In the genomic region with DNA sequence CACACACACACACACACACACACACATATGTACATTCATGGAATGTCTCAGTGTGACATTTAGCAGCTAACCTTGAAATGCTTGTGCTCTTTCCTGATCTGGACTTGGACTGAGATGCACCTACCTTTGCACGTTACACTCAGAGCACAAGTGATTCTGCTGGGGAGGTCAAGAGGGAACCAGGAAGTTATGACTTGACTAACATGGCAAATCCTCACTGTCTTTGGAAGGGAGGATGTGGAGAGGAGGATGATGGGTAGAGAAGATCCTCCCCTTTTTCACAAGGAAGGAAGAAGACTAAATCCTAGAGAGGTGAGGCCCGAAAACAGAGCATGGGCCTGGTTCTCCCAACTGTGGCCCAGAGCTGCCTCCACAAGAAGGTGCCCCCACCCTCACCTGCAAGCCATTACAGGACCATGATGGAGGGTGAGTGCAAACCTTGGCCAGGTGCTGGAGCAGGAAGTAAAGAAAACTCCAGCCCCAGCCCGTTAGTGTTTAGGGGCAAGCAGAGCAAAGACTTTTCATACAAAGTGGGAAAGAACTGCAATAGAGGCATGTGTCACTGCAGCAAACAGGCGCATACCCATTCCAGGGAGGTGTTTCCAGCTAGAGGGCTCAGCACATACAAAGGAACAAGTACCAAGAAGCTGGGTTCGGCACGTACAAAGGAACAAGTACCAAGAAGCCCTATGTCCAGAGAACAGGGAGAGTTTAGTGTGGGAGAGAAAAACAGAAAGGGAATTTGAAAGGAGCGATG, we compare ENCODE assay signal across 15 cellular contexts. TPM values are rescaled to one million over a fixed set of nuclear protein-coding genes. Genes with fewer than 3 reads are reported as not detected.
DNase-seq lines count a peak whose midpoint lies in the region; ATAC-seq and TF ChIP-seq lines count a peak whose summit lies in the region.
"Had no signal": no experiment of that assay in that cellular context is flagged by ENCODE, and none has a peak within 500 bp of the region (broad histone marks: within the 10 kb centered on the region; RNA-seq: fewer than 3 reads in every experiment).

No MANE protein-coding gene starts in this region.

- BruUV-seq in Panc1 (replicated peaks; lab: Mats Ljungman, UMichigan): no TSS peak

- no peaks in the 10 kb centered on the region for H3K36me3 ChIP-seq in GM23338 (ENCODE audit: insufficient read depth)
- no peaks in the 10 kb centered on the region for H3K36me3 ChIP-seq in Panc1 (ENCODE audit: control insufficient read depth, insufficient read depth, low read length)
- H3K36me3 ChIP-seq: ascending aorta, neutrophil had no signal

- CTCF ChIA-PET in Panc1 (lab: Charles Lee): no interaction called here

- H3F3A ChIP-seq in GM23338 (replicated peaks; ENCODE audit: low read depth): no peaks in the 10 kb centered on the region

- no peaks in the 10 kb centered on the region for H3K79me2 ChIP-seq in GM23338 (replicated peaks; ENCODE audit: insufficient read depth)

- H3K27me3 ChIP-seq in GM23338 (ENCODE audit: insufficient read depth) (no peaks in the 10 kb centered on the region), Panc1 (ENCODE audit: control insufficient read depth, insufficient read depth, low read length) (peaks cover 12% of the 10 kb centered on the region)
- H3K27me3 ChIP-seq: ascending aorta, neutrophil had no signal

- no peaks in the 10 kb centered on the region for H3K9me3 Mint-ChIP-seq in GM23338
- H3K9me3 Mint-ChIP-seq: CD8-positive, alpha-beta T cell had no signal

- peak; percentile 79 for DNase-seq in DMS153 (lab: John Stamatoyannopoulos, UW)
- no peak for DNase-seq in DMS153 treated with DMSO at 0.1 percent for 48 hours (lab: John Stamatoyannopoulos, UW; ENCODE audit: unreplicated experiment)
- DNase-seq in GM23338 (ENCODE audit: low spot score): no peak
- no peak for DNase-seq in Panc1 (ENCODE audit: low read depth, low spot score)
- no peak for DNase-seq in left colon
- DNase-seq in pons (ENCODE audit: low spot score): no peak
- no peak for DNase-seq in NCI-H1092 (lab: John Stamatoyannopoulos, UW)
- DNase-seq: 8988T; CD8-positive, alpha-beta T cell; dermis blood vessel endothelial cell; mesenchymal stem cell had no signal

- H3K9me2 ChIP-seq in GM23338 (ENCODE audit: insufficient read depth): no peaks in the 10 kb centered on the region

- no peaks in the 10 kb centered on the region for H3K36me3 Mint-ChIP-seq in GM23338 (ENCODE audit: low read depth)
- H3K36me3 Mint-ChIP-seq: CD8-positive, alpha-beta T cell had no signal

- no peaks in the 10 kb centered on the region for H3K4me1 ChIP-seq in GM23338 (ENCODE audit: insufficient read depth)
- H3K4me1 ChIP-seq in Panc1 (ENCODE audit: control insufficient read depth, insufficient read depth, low read length): no peaks in the 10 kb centered on the region
- H3K4me1 ChIP-seq: ascending aorta had no signal

- peaks cover 5% of the 10 kb centered on the region for H3K27me3 Mint-ChIP-seq in GM23338 (ENCODE audit: insufficient read depth, low read depth, poor library complexity)

- H3K27ac Mint-ChIP-seq in GM23338: peak overlapping the region; percentile 63
- H3K27ac Mint-ChIP-seq: CD8-positive, alpha-beta T cell had no signal

- no peak overlapping the region for H3K4me3 ChIP-seq in GM23338
- no peak overlapping the region for H3K4me3 ChIP-seq in Panc1 (ENCODE audit: low read depth in 2 of 2, low read length in 2 of 2)
- H3K4me3 ChIP-seq: ascending aorta had no signal

- no peak overlapping the region for H3K4me3 Mint-ChIP-seq in GM23338
- H3K4me3 Mint-ChIP-seq: CD8-positive, alpha-beta T cell had no signal

- intact Hi-C loops in Panc1 (cut with micrococcal nuclease; ENCODE audit: unreplicated experiment): no loop called here
- intact Hi-C loops in left colon (cut with DNase I, micrococcal nuclease): no loop called here

- H4K20me1 ChIP-seq in GM23338 (replicated peaks; ENCODE audit: insufficient read depth): no peaks in the 10 kb centered on the region

- peak overlapping the region; percentile 76 for H2AFZ ChIP-seq in GM23338

- H3K27ac ChIP-seq in GM23338 (ENCODE audit: low read depth) (no peak overlapping the region), Panc1 (ENCODE audit: low read length) (no peak overlapping the region)
- H3K27ac ChIP-seq: ascending aorta, neutrophil had no signal

- POLR2A ChIA-PET in Panc1 (lab: Charles Lee): interaction anchor here (0.6 to 1.0 kb wide), 2 partner anchors 8 to 806 kb away, joined by 3 read pairs; no protein-coding TSS in a partner anchor

- TF ChIP-seq CTCF in GM23338 (conservative IDR thresholded peaks at IDR 0.05; ENCODE audit: low read depth in 2 of 2) (no peak), Panc1 (IDR thresholded peaks at IDR 0.05) (no peak)

- no peak; the same call in 2 of the 3 replicates for ATAC-seq in GM23338
- peak; percentile 80 for ATAC-seq in Panc1
- peak; percentile 13 for ATAC-seq in left colon
- no peak for ATAC-seq in HG03039 (IDR thresholded peaks at IDR 0.05; ENCODE audit: unreplicated experiment)
- ATAC-seq: activated CD4-positive, CD25-positive, alpha-beta regulatory T cell treated with anti-CD3 and anti-CD28 coated beads, Interleukin-2, amount 50 U/mL, for 24 hours; CD8-positive, alpha-beta T cell had no signal

- no peak overlapping the region for H3K4me2 ChIP-seq in GM23338

- H3K9me3 ChIP-seq in Panc1 (ENCODE audit: control insufficient read depth, insufficient read depth, low read depth, low read length): no peaks in the 10 kb centered on the region
- H3K9me3 ChIP-seq: ascending aorta, neutrophil had no signal

- in situ Hi-C loops in Panc1 (cut with HindIII; ENCODE audit: low pct_unique_long_range_greater_than_20kb, low sequenced_read_pairs): no loop called here

- H3K4me1 Mint-ChIP-seq in GM23338: peaks cover 4% of the 10 kb centered on the region; the same call in 2 of the 3 replicates

TF ChIP-seq in GM23338, 12 proteins besides CTCF, POLR2A, EP300 and RAD21:
- peak; percentile 62 for TF ChIP-seq POLR2AphosphoS5 (IDR thresholded peaks at IDR 0.05; ENCODE audit: low read depth)
- TF ChIP-seq, protein P1, sequence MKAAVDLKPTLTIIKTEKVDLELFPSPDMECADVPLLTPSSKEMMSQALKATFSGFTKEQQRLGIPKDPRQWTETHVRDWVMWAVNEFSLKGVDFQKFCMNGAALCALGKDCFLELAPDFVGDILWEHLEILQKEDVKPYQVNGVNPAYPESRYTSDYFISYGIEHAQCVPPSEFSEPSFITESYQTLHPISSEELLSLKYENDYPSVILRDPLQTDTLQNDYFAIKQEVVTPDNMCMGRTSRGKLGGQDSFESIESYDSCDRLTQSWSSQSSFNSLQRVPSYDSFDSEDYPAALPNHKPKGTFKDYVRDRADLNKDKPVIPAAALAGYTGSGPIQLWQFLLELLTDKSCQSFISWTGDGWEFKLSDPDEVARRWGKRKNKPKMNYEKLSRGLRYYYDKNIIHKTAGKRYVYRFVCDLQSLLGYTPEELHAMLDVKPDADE (IDR thresholded peaks at IDR 0.05): no peak

RNA-seq across cellular contexts. Expression of gene SCN4B, which starts 26.4 kb away (rescaled TPM):
- total RNA-seq in GM23338 (2014; rRNA removed; shearing (Covaris generic)): 1.7 and 3.0 TPM in 2 replicates
- polyA plus RNA-seq in GM23338 (2016; fragmentation: Nextera tagmentation; extraction: Ambion mirVana): 0.16 and 0.45 TPM in 2 replicates
- total RNA-seq in Panc1 (2021; ENCODE audit: unreplicated experiment) (0.33 TPM), left colon (1 to 10 TPM in 1 of 2 donors, under 1 TPM in 1; 0.67 to 1.6 TPM)
- polyA plus RNA-seq in Panc1 (2012; ENCODE audit: insufficient read length): not detected
- total RNA-seq: CD8-positive, alpha-beta T cell; dermis blood vessel endothelial cell had no signal

RNA-seq across cellular contexts. Expression of gene SMIM35, which starts 39.5 kb away (rescaled TPM):
- total RNA-seq in GM23338 (2014; rRNA removed; shearing (Covaris generic)): not detected in 2 replicates
- polyA plus RNA-seq in GM23338 (2016; fragmentation: Nextera tagmentation; extraction: Ambion mirVana): not detected in 2 replicates
- total RNA-seq in Panc1 (2021; ENCODE audit: unreplicated experiment): not detected
- not detected for polyA plus RNA-seq in Panc1 (2012; ENCODE audit: insufficient read length)
- total RNA-seq in left colon: under 1 TPM in 1 of 2 donors, not detected in 1; 0.08 TPM
- total RNA-seq: ascending aorta, dermis blood vessel endothelial cell had no signal

RNA-seq across cellular contexts. Expression of gene TMPRSS4, which starts 49.4 kb away (rescaled TPM):
- total RNA-seq in GM23338 (2014; rRNA removed; shearing (Covaris generic)): 0.04 and 0.10 TPM in 2 replicates
- 0.35 and 0.58 TPM in 2 replicates for polyA plus RNA-seq in GM23338 (2016; fragmentation: Nextera tagmentation; extraction: Ambion mirVana)
- not detected for total RNA-seq in Panc1 (2021; ENCODE audit: unreplicated experiment)
- not detected for polyA plus RNA-seq in Panc1 (2012; ENCODE audit: insufficient read length)
- total RNA-seq in left colon: 100 to 1,000 TPM; 255 to 318 TPM
- total RNA-seq: ascending aorta; CD8-positive, alpha-beta T cell; dermis blood vessel endothelial cell had no signal

RNA-seq across cellular contexts. Expression of gene SCN2B, which starts 50.2 kb away (rescaled TPM):
- 0.03 and 0.04 TPM in 2 replicates for total RNA-seq in GM23338 (2014; rRNA removed; shearing (Covaris generic))
- polyA plus RNA-seq in GM23338 (2016; fragmentation: Nextera tagmentation; extraction: Ambion mirVana): 0.09 TPM in 1 of 2 replicates, not detected in the other
- total RNA-seq in Panc1 (2021; ENCODE audit: unreplicated experiment) (not detected), left colon (under 1 TPM; 0.06 to 0.47 TPM)
- polyA plus RNA-seq in Panc1 (2012; ENCODE audit: insufficient read length): not detected
- total RNA-seq: CD8-positive, alpha-beta T cell had no signal

Comparison
In these comparisons a context has a peak if more than half of its experiments do, and no peak if none do; other contexts are left out.
1. ATAC-seq: peak in Panc1 (single experiment) and left colon (single experiment); none in GM23338 (single experiment) and HG03039 (single experiment).
2. RNA of gene TMPRSS4, which starts 49.4 kb away (total RNA-seq): 255 to 318 TPM in left colon; 0.04 to 0.10 TPM in GM23338 and not detected in Panc1 (single experiment); every median in the first group is over 100 times any median in the second.